Comparison of ENCODE assay signal across 10 cellular contexts in the genomic region with DNA sequence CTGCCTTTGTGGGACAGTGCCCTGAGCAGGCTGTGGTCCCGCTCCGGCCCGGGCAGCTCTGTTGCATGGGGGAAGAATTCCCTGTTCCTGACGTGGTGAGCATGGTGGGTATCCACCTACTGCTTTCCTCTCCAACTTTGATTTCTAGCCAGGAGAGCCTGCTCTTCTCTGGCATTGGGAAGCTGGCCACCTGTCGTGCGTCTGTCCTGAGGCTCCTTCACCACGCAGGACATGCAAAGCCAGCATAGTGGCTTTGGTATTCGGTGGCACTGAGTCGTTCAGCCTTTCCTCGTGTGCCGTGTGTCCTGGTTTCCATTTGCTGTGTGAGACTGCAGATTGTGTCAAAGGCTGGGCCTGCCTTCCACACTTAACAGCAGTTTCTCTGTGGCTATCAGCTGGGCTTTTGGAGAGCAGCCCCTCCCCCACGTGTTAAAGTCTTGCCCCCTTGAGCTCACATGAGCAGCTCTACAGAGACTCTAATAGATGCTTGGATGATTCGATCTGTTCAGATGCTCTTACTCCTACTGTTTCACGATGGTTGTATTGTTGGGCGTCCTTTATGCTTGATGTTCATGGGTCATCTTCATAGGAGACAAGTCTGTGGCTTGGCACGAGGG. TPM values are rescaled to one million over a fixed set of nuclear protein-coding genes. Genes with fewer than 3 reads are reported as not detected.
DNase-seq lines count a peak whose midpoint lies in the region; ATAC-seq and TF ChIP-seq lines count a peak whose summit lies in the region.
"Had no signal": no experiment of that assay in that cellular context is flagged by ENCODE, and none has a peak within 500 bp of the region (broad histone marks: within the 10 kb centered on the region; RNA-seq: fewer than 3 reads in every experiment).

No MANE protein-coding gene starts in this region.

- H3K4me3 ChIP-seq in OCI-LY1 (ENCODE audit: low read depth, low read length, poor library complexity, severe bottlenecking) (peak overlapping the region; percentile 53), SK-N-SH (ENCODE audit: low read depth in 2 of 2, low read length in 1 of 2) (no peak overlapping the region)
- H3K4me3 ChIP-seq: breast epithelium, PC-9 had no signal

- POLR2A ChIA-PET in SK-N-SH (lab: Yijun Ruan, JAX), result no interaction called here

- H2BK15ac ChIP-seq in H9 (ENCODE audit: low read depth, low read length), result no peak overlapping the region

- no peaks in the 10 kb centered on the region for H3K9me2 ChIP-seq in OCI-LY1 (ENCODE audit: low read depth, low read length)
- H3K9me2 ChIP-seq in SK-N-SH, result no peaks in the 10 kb centered on the region

- no peak overlapping the region for H4K8ac ChIP-seq in H9 (replicated peaks; ENCODE audit: insufficient read length, low read depth, low read length)

- H2BK12ac ChIP-seq in H9 (ENCODE audit: insufficient read length, low read depth, low read length), result no peak overlapping the region

- TF ChIP-seq CTCF in OCI-LY1 (IDR thresholded peaks at IDR 0.05; ENCODE audit: low read length) (no peak), endothelial cell (IDR thresholded peaks at IDR 0.05; ENCODE audit: unreplicated experiment) (no peak), H9 (conservative IDR thresholded peaks at IDR 0.05) (no peak), SK-N-SH (IDR thresholded peaks at IDR 0.05) (no peak)

- no peak overlapping the region for H2AFZ ChIP-seq in OCI-LY1 (ENCODE audit: low read length)
- H2AFZ ChIP-seq in H9 (ENCODE audit: low read length), result no peak overlapping the region
- no peak overlapping the region for H2AFZ ChIP-seq in SK-N-SH (ENCODE audit: low read depth)
- H2AFZ ChIP-seq: PC-9 had no signal

- H3K27ac ChIP-seq in OCI-LY1 (ENCODE audit: low read depth, low read length, poor library complexity, severe bottlenecking) (peak overlapping the region; percentile 98), H9 (ENCODE audit: insufficient read length, low read depth, low read length) (no peak overlapping the region), SK-N-SH (ENCODE audit: low read depth in 2 of 2, low read length in 1 of 2) (no peak overlapping the region)
- H3K27ac ChIP-seq: breast epithelium, PC-9 had no signal

- no peak overlapping the region for H2BK120ac ChIP-seq in H9 (ENCODE audit: low read depth, low read length, poor library complexity, severe bottlenecking)

- no peak overlapping the region; the same call in 1 of the 2 replicates for H3K14ac ChIP-seq in H9 (ENCODE audit: insufficient read depth, low read length)

- H3K4me1 ChIP-seq in OCI-LY1 (ENCODE audit: insufficient read depth, low read length, severe bottlenecking) (peaks cover 89% of the 10 kb centered on the region), H9 (ENCODE audit: insufficient read depth, low read length) (0 out of 2 replicates have a peak, but pooled peaks cover 2% of the 10 kb centered on the region), SK-N-SH (ENCODE audit: control insufficient read depth in 1 of 2, insufficient read depth in 2 of 2, low read depth in 1 of 2, low read length in 1 of 2) (peaks cover 0 to 3% of the 10 kb centered on the region in 2 experiments; a peak in 1 of 4 replicates)
- H3K4me1 ChIP-seq: breast epithelium had no signal

- H3K4ac ChIP-seq in H9 (ENCODE audit: low read depth, low read length), result no peak overlapping the region

- H4K20me1 ChIP-seq in OCI-LY1 (ENCODE audit: insufficient read depth, low read length), result no peaks in the 10 kb centered on the region
- no peaks in the 10 kb centered on the region for H4K20me1 ChIP-seq in H9 (ENCODE audit: control insufficient read depth, insufficient read depth, insufficient read length)
- no peaks in the 10 kb centered on the region for H4K20me1 ChIP-seq in SK-N-SH (ENCODE audit: insufficient read depth)

- no peak for TF ChIP-seq RAD21 in SK-N-SH (IDR thresholded peaks at IDR 0.05; ENCODE audit: low read length)

- no peak overlapping the region for H2AK5ac ChIP-seq in H9 (ENCODE audit: insufficient read length, low read length)

- H3K9ac ChIP-seq in OCI-LY1 (ENCODE audit: low read length) (peak overlapping the region; percentile 64), H9 (ENCODE audit: extremely low read depth, insufficient read length, low read length) (no peak overlapping the region), SK-N-SH (no peak overlapping the region)

- H3K9me3 Mint-ChIP-seq in endothelial cell (ENCODE audit: unreplicated experiment), result no peaks in the 10 kb centered on the region
- H3K9me3 Mint-ChIP-seq in stimulated activated naive B cell treated with anti-CD40 and anti-IgM and Interleukin-4, amounts not matched to agents 10 μg/mL and 1 μg/mL and 100 μg/mL, for 72 hours, result no peaks in the 10 kb centered on the region
- peaks cover 40 to 53% of the 10 kb centered on the region in 2 experiments for H3K9me3 Mint-ChIP-seq in H9

- DNase-seq in endothelial cell (ENCODE audit: low spot score) (no peak), H9 (no peak), SK-N-SH (no peak)
- no peak for DNase-seq in stimulated activated naive B cell treated with anti-CD40 and anti-IgM and Interleukin-4, amounts not matched to agents 10 μg/mL and 1 μg/mL and 100 μg/mL, for 72 hours
- DNase-seq: NCI-H146, PC-9 had no signal

- H4K91ac ChIP-seq in H9 (ENCODE audit: insufficient read length, low read depth, low read length), result no peak overlapping the region

- no peak overlapping the region for H3T11ph ChIP-seq in H9 (ENCODE audit: low read length)

- H3K23ac ChIP-seq in H9 (ENCODE audit: insufficient read length, low read depth, low read length), result no peak overlapping the region

- no peak overlapping the region for H3K56ac ChIP-seq in H9 (ENCODE audit: insufficient read length, low read depth, low read length)

- no peaks in the 10 kb centered on the region for H3K23me2 ChIP-seq in H9 (ENCODE audit: insufficient read length, low read depth, low read length, poor library complexity, severe bottlenecking)

- H3K9me3 ChIP-seq in OCI-LY1 (ENCODE audit: low read length) (no peaks in the 10 kb centered on the region), H9 (ENCODE audit: control insufficient read depth, low read depth, low read length) (no peaks in the 10 kb centered on the region), SK-N-SH (no peaks in the 10 kb centered on the region)
- H3K9me3 ChIP-seq: breast epithelium had no signal

- H3K36me3 ChIP-seq in OCI-LY1 (ENCODE audit: insufficient read depth, low read length) (no peaks in the 10 kb centered on the region; the same call in 1 of the 2 replicates), SK-N-SH (replicated peaks in 1 of 2; ENCODE audit: control insufficient read depth in 1 of 2, insufficient read depth in 2 of 2, low read length in 1 of 2) (no peaks in the 10 kb centered on the region)
- H3K36me3 ChIP-seq: breast epithelium had no signal

- H2BK5ac ChIP-seq in H9 (ENCODE audit: insufficient read length, low read length), result no peak overlapping the region

- peak overlapping the region; percentile 37 for H3K4me3 Mint-ChIP-seq in endothelial cell (ENCODE audit: unreplicated experiment)
- peak overlapping the region; percentile 79 to 91 for H3K4me3 Mint-ChIP-seq in stimulated activated naive B cell treated with anti-CD40 and anti-IgM and Interleukin-4, amounts not matched to agents 10 μg/mL and 1 μg/mL and 100 μg/mL, for 72 hours
- H3K4me3 Mint-ChIP-seq in H9, result no peak overlapping the region

- H3K18ac ChIP-seq in H9 (ENCODE audit: insufficient read length, low read depth, low read length), result no peak overlapping the region

- H3K27me3 Mint-ChIP-seq in endothelial cell (ENCODE audit: unreplicated experiment) (peaks cover 2% of the 10 kb centered on the region), H9 (ENCODE audit: low read depth) (no peaks in the 10 kb centered on the region; the same call in 1 of the 2 replicates)
- H3K27me3 Mint-ChIP-seq in stimulated activated naive B cell treated with anti-CD40 and anti-IgM and Interleukin-4, amounts not matched to agents 10 μg/mL and 1 μg/mL and 100 μg/mL, for 72 hours, result peaks cover 0 to 3% of the 10 kb centered on the region in 2 donors

- no peak for TF ChIP-seq EP300 in SK-N-SH (IDR thresholded peaks at IDR 0.05; ENCODE audit: borderline replicate concordance in 1 of 2, low read depth in 1 of 2, low read length in 1 of 2)

- no CpG with 5 or more reads among the region's 16 CpGs for WGBS in H9 (ENCODE audit: extremely low coverage, insufficient read length, low lambda C conversion rate)
- WGBS in SK-N-SH (ENCODE audit: low lambda C conversion rate), result 50% methylated on average over 13 of the region's 16 CpGs

- H3K36me3 Mint-ChIP-seq in endothelial cell (ENCODE audit: low read depth, unreplicated experiment) (peaks cover 5% of the 10 kb centered on the region), H9 (ENCODE audit: insufficient read depth in 1 of 3, low read depth in 3 of 3) (peaks cover 28 to 38% (median 29%) of the 10 kb centered on the region in 3 experiments)
- peaks cover 33 to 42% of the 10 kb centered on the region in 2 donors for H3K36me3 Mint-ChIP-seq in stimulated activated naive B cell treated with anti-CD40 and anti-IgM and Interleukin-4, amounts not matched to agents 10 μg/mL and 1 μg/mL and 100 μg/mL, for 72 hours

- no peaks in the 10 kb centered on the region for H3K79me2 ChIP-seq in OCI-LY1 (ENCODE audit: insufficient read depth, low read length)
- no peaks in the 10 kb centered on the region for H3K79me2 ChIP-seq in H9 (ENCODE audit: insufficient read depth, low read length)
- H3K79me2 ChIP-seq in SK-N-SH (ENCODE audit: insufficient read depth), result no peaks in the 10 kb centered on the region

- no peaks in the 10 kb centered on the region for H3K79me1 ChIP-seq in H9 (ENCODE audit: insufficient read depth, low read depth, low read length, poor library complexity, severe bottlenecking)

- H4K5ac ChIP-seq in H9 (ENCODE audit: insufficient read length, low read depth, low read length), result no peak overlapping the region

- CTCF ChIA-PET in SK-N-SH (lab: Yijun Ruan, JAX), result interaction anchor here (6.9 kb wide), 1 partner anchor 10 kb away, joined by 45 read pairs; no protein-coding TSS in a partner anchor

- H2BK20ac ChIP-seq in H9 (ENCODE audit: low read depth, low read length, poor library complexity, severe bottlenecking), result no peak overlapping the region

- ATAC-seq in GM18511 (IDR thresholded peaks at IDR 0.05; ENCODE audit: unreplicated experiment) (peak; percentile 3), HG03095 (IDR thresholded peaks at IDR 0.05; ENCODE audit: unreplicated experiment) (no peak)
- ATAC-seq in stimulated activated naive B cell treated with anti-CD40 and anti-IgM and Interleukin-4, amounts not matched to agents 10 μg/mL and 1 μg/mL and 100 μg/mL, for 72 hours (replicated peaks), result peak; percentile 2 to 7

- H3K27ac Mint-ChIP-seq in endothelial cell (ENCODE audit: unreplicated experiment) (peak overlapping the region; percentile 6), H9 (no peak overlapping the region; a peak in 1 of 7 replicates)
- peak overlapping the region; percentile 99 for H3K27ac Mint-ChIP-seq in stimulated activated naive B cell treated with anti-CD40 and anti-IgM and Interleukin-4, amounts not matched to agents 10 μg/mL and 1 μg/mL and 100 μg/mL, for 72 hours

- H3K27me3 ChIP-seq in OCI-LY1 (ENCODE audit: insufficient read depth, low read length) (no peaks in the 10 kb centered on the region), H9 (ENCODE audit: insufficient read depth, low read length) (no peaks in the 10 kb centered on the region), SK-N-SH (ENCODE audit: insufficient read depth) (no peaks in the 10 kb centered on the region; the same call in 1 of the 2 replicates)

- H3K4me2 ChIP-seq in OCI-LY1 (ENCODE audit: low read length), result peak overlapping the region; percentile 66
- no peak overlapping the region for H3K4me2 ChIP-seq in H9 (ENCODE audit: insufficient read depth, insufficient read length, low read length)
- no peak overlapping the region for H3K4me2 ChIP-seq in SK-N-SH
- H3K4me2 ChIP-seq: PC-9 had no signal

- no peaks in the 10 kb centered on the region for H3F3A ChIP-seq in OCI-LY1 (ENCODE audit: insufficient read depth, low read length)
- no peaks in the 10 kb centered on the region for H3F3A ChIP-seq in SK-N-SH (replicated peaks; ENCODE audit: insufficient read depth)

- H3K4me1 Mint-ChIP-seq in endothelial cell (ENCODE audit: unreplicated experiment), result no peaks in the 10 kb centered on the region
- peaks cover 42 to 76% of the 10 kb centered on the region in 2 donors for H3K4me1 Mint-ChIP-seq in stimulated activated naive B cell treated with anti-CD40 and anti-IgM and Interleukin-4, amounts not matched to agents 10 μg/mL and 1 μg/mL and 100 μg/mL, for 72 hours
- peaks cover 3 to 13% of the 10 kb centered on the region in 2 experiments for H3K4me1 Mint-ChIP-seq in H9

RNA-seq across cellular contexts. Expression of a gene that starts 46.4 kb away (rescaled TPM):
- 23.1 TPM for total RNA-seq in endothelial cell (ENCODE audit: unreplicated experiment)
- 4.7 and 6.9 TPM in 2 replicates for total RNA-seq in H9 (2021)
- polyA plus RNA-seq in SK-N-SH (2012; rRNA removed), result 1.1 and 1.5 TPM in 2 replicates
- 0.76 and 1.2 TPM in 2 replicates for polyA plus RNA-seq in SK-N-SH (2012; cell fraction: cytosol; rRNA removed)
- 1.2 and 1.4 TPM in 2 replicates for polyA plus RNA-seq in SK-N-SH (2012; cell fraction: nucleus; rRNA removed)

Comparison
In these comparisons a context has a peak if more than half of its experiments do, and no peak if none do; other contexts are left out.
1. H3K27ac Mint-ChIP-seq: peak in endothelial cell (single experiment) and stimulated activated naive B cell treated with anti-CD40 and anti-IgM and Interleukin-4, amounts not matched to agents 10 μg/mL and 1 μg/mL and 100 μg/mL, for 72 hours (single experiment); none in H9 (0 of 3).
2. H3K4me3 Mint-ChIP-seq: peak in endothelial cell (single experiment) and stimulated activated naive B cell treated with anti-CD40 and anti-IgM and Interleukin-4, amounts not matched to agents 10 μg/mL and 1 μg/mL and 100 μg/mL, for 72 hours (2 of 2); none in H9 (0 of 2).